ENCODE assay signal across 9 cellular contexts in the genomic region with DNA sequence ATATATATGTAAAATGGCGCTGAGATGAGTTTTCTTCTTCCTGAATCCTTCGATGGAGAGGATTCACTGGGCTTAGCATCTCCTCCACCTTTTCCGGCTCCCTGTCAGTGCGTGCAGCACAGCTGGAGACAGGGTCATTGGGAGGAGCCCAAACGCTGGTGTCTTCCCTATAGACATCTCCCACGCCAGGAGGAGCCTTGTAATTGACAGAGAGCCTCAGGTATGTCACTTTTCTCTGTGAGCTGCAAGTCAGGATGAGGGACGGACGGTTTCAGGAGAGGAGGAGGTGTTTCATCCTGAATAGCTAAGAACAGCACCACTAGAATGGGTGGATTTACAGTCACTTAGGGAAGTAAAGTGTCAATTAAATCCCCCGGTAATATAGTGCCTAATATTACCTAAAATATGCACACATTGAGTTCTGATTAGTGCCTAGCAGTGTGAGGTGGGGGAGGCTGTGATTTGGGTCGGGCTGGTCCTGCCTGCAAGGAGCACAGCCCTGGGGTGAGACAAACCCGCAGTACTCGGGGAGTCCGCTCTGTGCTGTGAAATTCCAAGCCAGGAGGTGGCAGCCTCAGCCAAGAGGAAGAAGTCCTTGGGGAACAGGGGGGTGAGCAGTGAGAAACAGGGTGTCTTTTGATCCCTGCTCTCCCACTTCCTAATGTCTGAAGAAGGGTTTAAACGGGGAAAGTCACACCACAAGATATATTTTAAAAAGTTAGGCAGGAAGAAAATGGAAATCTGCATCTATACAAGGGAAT.
DNase-seq lines count a peak whose midpoint lies in the region; ATAC-seq lines count a peak whose summit lies in the region.
"Had no signal": no experiment of that assay in that cellular context is flagged by ENCODE, and none has a peak within 500 bp of the region (broad histone marks: within the 10 kb centered on the region; RNA-seq: fewer than 3 reads in every experiment).

No MANE protein-coding gene starts in this region.

- H3K27me3 Mint-ChIP-seq in activated naive CD8-positive, alpha-beta T cell treated with anti-CD3 and anti-CD28 coated beads, Interleukin-2, amount 50 U/mL, for 24 hours: no peaks in the 10 kb centered on the region
- H3K27me3 Mint-ChIP-seq: CD4-positive, alpha-beta T cell had no signal

- peak; percentile 8 for DNase-seq in NCI-H345 (lab: John Stamatoyannopoulos, UW)
- no peak for DNase-seq in NCI-H345 treated with DMSO at 0.1 percent for 48 hours (lab: John Stamatoyannopoulos, UW; ENCODE audit: unreplicated experiment)
- DNase-seq in NCI-H2107 treated with DMSO at 0.1 percent for 48 hours (lab: John Stamatoyannopoulos, UW; ENCODE audit: unreplicated experiment): peak; percentile 10
- peak; percentile 50 for DNase-seq in activated naive CD8-positive, alpha-beta T cell treated with anti-CD3 and anti-CD28 coated beads, Interleukin-2, amount 50 U/mL, for 24 hours
- peak; percentile 81 for DNase-seq in hepatic stellate cell (ENCODE audit: low spot score)
- DNase-seq in stimulated activated CD4-positive, alpha-beta T cell treated with anti-CD3 and anti-CD28 coated beads, Interleukin-1b, Interleukin-23, amount 100 ng/mL, for 48 hours: peak; percentile 35
- DNase-seq in NCI-H187 (lab: John Stamatoyannopoulos, UW): no peak
- DNase-seq in OCI-M2 (lab: John Stamatoyannopoulos, UW; ENCODE audit: unreplicated experiment): no peak

- H3K36me3 Mint-ChIP-seq in activated naive CD8-positive, alpha-beta T cell treated with anti-CD3 and anti-CD28 coated beads, Interleukin-2, amount 50 U/mL, for 24 hours (ENCODE audit: low read depth): peaks cover 15% of the 10 kb centered on the region

- H3K9me3 Mint-ChIP-seq in activated naive CD8-positive, alpha-beta T cell treated with anti-CD3 and anti-CD28 coated beads, Interleukin-2, amount 50 U/mL, for 24 hours: no peaks in the 10 kb centered on the region
- H3K9me3 Mint-ChIP-seq: CD4-positive, alpha-beta T cell had no signal

- H3K27ac Mint-ChIP-seq in activated naive CD8-positive, alpha-beta T cell treated with anti-CD3 and anti-CD28 coated beads, Interleukin-2, amount 50 U/mL, for 24 hours: no peak overlapping the region
- H3K27ac Mint-ChIP-seq: CD4-positive, alpha-beta T cell had no signal

- peaks cover 9% of the 10 kb centered on the region for H3K4me1 Mint-ChIP-seq in activated naive CD8-positive, alpha-beta T cell treated with anti-CD3 and anti-CD28 coated beads, Interleukin-2, amount 50 U/mL, for 24 hours

- no peak overlapping the region for H3K4me3 Mint-ChIP-seq in activated naive CD8-positive, alpha-beta T cell treated with anti-CD3 and anti-CD28 coated beads, Interleukin-2, amount 50 U/mL, for 24 hours
- H3K4me3 Mint-ChIP-seq: CD4-positive, alpha-beta T cell had no signal

- ATAC-seq in activated naive CD8-positive, alpha-beta T cell treated with anti-CD3 and anti-CD28 coated beads, Interleukin-2, amount 50 U/mL, for 24 hours: no peak

Comparison
In these comparisons a context has a peak if more than half of its experiments do, and no peak if none do; other contexts are left out.
1. DNase-seq: peak in NCI-H345 (single experiment), NCI-H2107 treated with DMSO at 0.1 percent for 48 hours (single experiment), activated naive CD8-positive, alpha-beta T cell treated with anti-CD3 and anti-CD28 coated beads, Interleukin-2, amount 50 U/mL, for 24 hours (single experiment), hepatic stellate cell (single experiment) and stimulated activated CD4-positive, alpha-beta T cell treated with anti-CD3 and anti-CD28 coated beads, Interleukin-1b, Interleukin-23, amount 100 ng/mL, for 48 hours (single experiment); none in NCI-H345 treated with DMSO at 0.1 percent for 48 hours (single experiment), NCI-H187 (0 of 2) and OCI-M2 (single experiment).